28 cellular contexts compared by ENCODE assay signal in genomic region chr4:40612831-40613230, GRCh38.
"Had no signal": no experiment of that assay in that cellular context is flagged by ENCODE, and none has a peak within 500 bp of the region (broad histone marks: within the 10 kb centered on the region; RNA-seq: fewer than 3 reads in every experiment).

No MANE protein-coding gene starts in this region.

- H3K9me3 ChIP-seq: MG63, Peyer's patch, SJSA1 had no signal

- H3K9ac ChIP-seq: KMS-11 had no signal

- H3K4me1 ChIP-seq: Peyer's patch, SJSA1 had no signal

- H3K36me3 ChIP-seq: brain microvascular endothelial cell, cardiac muscle cell, MG63, Peyer's patch, SJSA1 had no signal

- H3K4me3 ChIP-seq: cardiac muscle cell, MG63, Peyer's patch, SJSA1 had no signal

- ATAC-seq: activated CD4-positive, alpha-beta T cell treated with anti-CD3 and anti-CD28 coated beads for 36 hours; activated T-helper 17 cell treated with anti-CD3 and anti-CD28 coated beads, Interleukin-2, amount 50 U/mL, for 72 hours had no signal

- H3K27ac ChIP-seq: brain microvascular endothelial cell, cardiac muscle cell, KMS-11, Peyer's patch, RWPE1, SJSA1 had no signal

- H3K4me2 ChIP-seq: KMS-11 had no signal

- DNase-seq: activated CD4-positive, alpha-beta memory T cell treated with anti-CD3 and anti-CD28 coated beads, Interleukin-2, amount 10 ng/mL, durations not matched to agents 7 days and 5 days; activated CD4-positive, alpha-beta T cell treated with anti-CD3 and anti-CD28 coated beads for 36 hours; activated CD4-positive, alpha-beta T cell treated with anti-CD3 and anti-CD28 coated beads, Interleukin-2, amount 50 U/mL, for 1 hour; activated gamma-delta T cell; activated naive CD4-positive, alpha-beta T cell treated with anti-CD3 and anti-CD28 coated beads for 36 hours; activated T-cell treated with anti-CD3 and anti-CD28 coated beads for 4 hours; activated T-cell treated with anti-CD3 and anti-CD28 coated beads, Interleukin-2, amount 50 U/mL, for 48 hours; amygdala; brain microvascular endothelial cell; cerebellar nuclear complex; MG63; NCI-H1092 treated with DMSO at 0.1 percent for 48 hours; NCI-H1417 treated with DMSO at 0.1 percent for 48 hours; NCI-H1694; NCI-H2029; NCI-H2107; NCI-H345; NCI-H510A; NCI-H526 treated with DMSO at 0.1 percent for 48 hours; NK-92 treated with Interleukin-12 subunit alpha and Interleukin-12 subunit beta, amount 100 ng/mL, for 24 hours; OCI-M1; Peyer's patch; Right ventricle myocardium superior had no signal

- H3K27me3 ChIP-seq: brain microvascular endothelial cell, cardiac muscle cell, MG63, Peyer's patch, SJSA1 had no signal
